11 cellular contexts compared by ENCODE assay signal in the genomic region with DNA sequence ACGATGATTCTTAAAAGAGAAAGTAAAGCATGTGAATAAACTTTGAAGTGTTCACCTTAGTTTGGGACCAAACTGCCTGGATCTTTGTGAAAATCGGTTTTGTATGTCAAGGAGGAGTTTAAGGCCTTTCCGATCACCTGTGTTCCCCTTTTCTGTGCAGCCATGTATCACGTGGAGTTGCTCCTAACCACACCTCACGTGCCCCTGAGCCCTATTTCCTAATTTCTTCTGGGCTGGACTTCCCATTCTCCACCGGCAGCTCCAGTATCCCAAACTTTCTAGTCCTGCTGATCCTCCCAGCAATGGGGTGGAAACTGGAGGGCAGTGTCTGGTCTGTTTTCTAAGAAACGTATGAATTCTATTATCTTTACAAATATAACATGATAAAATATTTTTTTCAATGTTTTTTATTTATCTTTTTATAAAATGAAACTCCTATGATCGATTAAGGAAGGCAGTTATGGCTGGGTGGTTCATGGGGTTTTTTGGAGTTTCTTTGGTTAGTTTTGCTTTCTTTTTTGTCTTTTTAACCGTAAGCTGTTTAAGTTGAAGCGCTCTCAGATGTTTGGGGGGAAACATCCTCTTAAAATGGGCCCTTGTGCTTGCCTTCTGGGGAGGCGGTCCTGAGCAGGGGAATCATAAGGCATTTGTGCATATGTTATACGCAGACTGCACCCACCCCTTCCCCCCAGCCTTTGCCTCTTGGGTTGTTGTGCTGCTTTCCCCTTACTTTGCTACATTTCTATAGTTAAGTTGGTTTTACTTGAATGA. TPM values are rescaled to one million over a fixed set of nuclear protein-coding genes. Genes with fewer than 3 reads are reported as not detected.
DNase-seq lines count a peak whose midpoint lies in the region; ATAC-seq and TF ChIP-seq lines count a peak whose summit lies in the region.
"Had no signal": no experiment of that assay in that cellular context is flagged by ENCODE, and none has a peak within 500 bp of the region (broad histone marks: within the 10 kb centered on the region; RNA-seq: fewer than 3 reads in every experiment).

No MANE protein-coding gene starts in this region.

- no peak overlapping the region for H4K8ac ChIP-seq in mesenchymal stem cell (ENCODE audit: low read length)

- POLR2A ChIA-PET in CD4-positive, alpha-beta T cell (lab: Charles Lee), result no interaction called here

- no peaks in the 10 kb centered on the region for H3K4me1 Mint-ChIP-seq in CD4-positive, alpha-beta T cell (ENCODE audit: low read depth)
- H3K4me1 Mint-ChIP-seq in chondrocyte (ENCODE audit: low read depth), result peaks cover 17% of the 10 kb centered on the region

- TF ChIP-seq CTCF in CD4-positive, alpha-beta T cell (IDR thresholded peaks at IDR 0.05), result no peak
- TF ChIP-seq CTCF in chondrocyte (IDR thresholded peaks at IDR 0.05), result no peak

- no peaks in the 10 kb centered on the region for H3K79me1 ChIP-seq in mesenchymal stem cell (replicated peaks; ENCODE audit: low read length, poor library complexity, severe bottlenecking)

- whole genome bisulfite sequencing in mesenchymal stem cell, result 92% methylated on average over 9 of the region's 12 CpGs

- H3K9me3 ChIP-seq in CD4-positive, alpha-beta T cell (ENCODE audit: control insufficient read depth, low read length), result peaks cover 11% of the 10 kb centered on the region
- H3K9me3 ChIP-seq in mesenchymal stem cell (ENCODE audit: control insufficient read depth, low read length), result peaks cover 11% of the 10 kb centered on the region

- H3K36me3 Mint-ChIP-seq in CD4-positive, alpha-beta T cell (ENCODE audit: low read depth), result peaks cover 4% of the 10 kb centered on the region
- H3K36me3 Mint-ChIP-seq in chondrocyte (ENCODE audit: low read depth), result peaks cover 1% of the 10 kb centered on the region

- peaks cover 1% of the 10 kb centered on the region for H3K4me1 ChIP-seq in mesenchymal stem cell (ENCODE audit: control insufficient read depth, insufficient read depth, low read depth, low read length)

- H3K23ac ChIP-seq in mesenchymal stem cell (ENCODE audit: low read length in 2 of 2), result peak overlapping the region in 1 of 2 experiments; percentile 37

- no peak overlapping the region for H3K4me2 ChIP-seq in mesenchymal stem cell (ENCODE audit: low read length, poor library complexity, severe bottlenecking)

- DNase-seq in CD4-positive, alpha-beta T cell, result no peak
- peak; percentile 32 for DNase-seq in activated CD4-positive, CD25-positive, alpha-beta regulatory T cell treated with anti-CD3 and anti-CD28 coated beads, Interleukin-2, amount 50 U/mL, for 72 hours
- DNase-seq in mesenchymal stem cell (no peak), pons (ENCODE audit: low spot score) (no peak), GM19240 (ENCODE audit: insufficient read length, low spot score) (no peak), posterior cingulate gyrus (no peak), chondrocyte (ENCODE audit: low spot score) (no peak)
- DNase-seq: activated gamma-delta T cell treated with Interleukin-2 at 50 U/mL for 16 hours, dorsolateral prefrontal cortex, NCI-H510A treated with DMSO at 0.1 percent for 48 hours had no signal

- peak; percentile 29 for ATAC-seq in CD4-positive, alpha-beta T cell (ENCODE audit: poor library complexity)
- peak; percentile 60 for ATAC-seq in GM21390 (IDR thresholded peaks at IDR 0.05; ENCODE audit: unreplicated experiment)

- H2BK120ac ChIP-seq in mesenchymal stem cell (ENCODE audit: low read depth, low read length), result no peak overlapping the region

- H2BK15ac ChIP-seq in mesenchymal stem cell (ENCODE audit: low read depth, poor library complexity, severe bottlenecking), result peak overlapping the region; percentile 57

- peak overlapping the region; percentile 87 for H3K9ac ChIP-seq in mesenchymal stem cell (ENCODE audit: low read length)

- no peaks in the 10 kb centered on the region for H3K27me3 ChIP-seq in CD4-positive, alpha-beta T cell (ENCODE audit: control insufficient read depth, insufficient read depth, low read length)
- no peaks in the 10 kb centered on the region for H3K27me3 ChIP-seq in mesenchymal stem cell (ENCODE audit: control insufficient read depth in 1 of 2, insufficient read depth in 1 of 2, low read length in 2 of 2)
- H3K27me3 ChIP-seq: dorsolateral prefrontal cortex had no signal

- H3K18ac ChIP-seq in mesenchymal stem cell (ENCODE audit: low read depth in 1 of 2, low read length in 2 of 2), result no peak overlapping the region

- no peak overlapping the region for H2BK5ac ChIP-seq in mesenchymal stem cell (ENCODE audit: low read depth, low read length, poor library complexity, severe bottlenecking)

- H2AFZ ChIP-seq in mesenchymal stem cell (ENCODE audit: low read depth, low read length), result no peak overlapping the region

- no peaks in the 10 kb centered on the region for H3K36me3 ChIP-seq in mesenchymal stem cell (ENCODE audit: control insufficient read depth in 1 of 2, insufficient read depth in 2 of 2, low read depth in 1 of 2, low read length in 2 of 2)

- no peaks in the 10 kb centered on the region for H3K27me3 Mint-ChIP-seq in CD4-positive, alpha-beta T cell
- no peaks in the 10 kb centered on the region for H3K27me3 Mint-ChIP-seq in chondrocyte (ENCODE audit: low read depth)

- H3K27ac ChIP-seq in CD4-positive, alpha-beta T cell (ENCODE audit: low read depth, low read length), result no peak overlapping the region
- no peak overlapping the region for H3K27ac ChIP-seq in mesenchymal stem cell (ENCODE audit: low read length, poor library complexity, severe bottlenecking)
- H3K27ac ChIP-seq: dorsolateral prefrontal cortex had no signal

- CTCF ChIA-PET in CD4-positive, alpha-beta T cell (lab: Charles Lee), result no interaction called here

- intact Hi-C loops in CD4-positive, alpha-beta T cell (cut with DNase I, micrococcal nuclease), result no loop called here
- intact Hi-C loops in posterior cingulate gyrus (cut with DNase I), result no loop called here

- H3K9me3 Mint-ChIP-seq in CD4-positive, alpha-beta T cell, result peaks cover 11% of the 10 kb centered on the region
- peaks cover 19% of the 10 kb centered on the region for H3K9me3 Mint-ChIP-seq in chondrocyte (ENCODE audit: low read depth)

- peak overlapping the region; percentile 73 for H3K4me3 Mint-ChIP-seq in CD4-positive, alpha-beta T cell
- no peak overlapping the region for H3K4me3 Mint-ChIP-seq in chondrocyte (ENCODE audit: unreplicated experiment)

- H2BK12ac ChIP-seq in mesenchymal stem cell (ENCODE audit: low read length in 2 of 2), result no peak overlapping the region

- no peak overlapping the region for H2AK5ac ChIP-seq in mesenchymal stem cell (ENCODE audit: low read length, severe bottlenecking)

- H3K14ac ChIP-seq in mesenchymal stem cell (ENCODE audit: low read length in 2 of 2), result no peak overlapping the region

- H4K91ac ChIP-seq in mesenchymal stem cell (ENCODE audit: low read length), result no peak overlapping the region

- H3K4ac ChIP-seq in mesenchymal stem cell (ENCODE audit: low read depth in 1 of 2, low read length in 2 of 2), result no peak overlapping the region

- H3K27ac Mint-ChIP-seq in CD4-positive, alpha-beta T cell, result no peak overlapping the region
- H3K27ac Mint-ChIP-seq in chondrocyte (ENCODE audit: unreplicated experiment), result no peak overlapping the region

- H3K4me3 ChIP-seq in mesenchymal stem cell (ENCODE audit: insufficient read depth in 1 of 2, low read depth in 1 of 2, low read length in 2 of 2), result no peak overlapping the region
- H3K4me3 ChIP-seq: dorsolateral prefrontal cortex had no signal

RNA-seq across cellular contexts. Expression of a gene that starts 43.6 kb away (rescaled TPM):
- total RNA-seq in CD4-positive, alpha-beta T cell, result under 1 TPM; 0.22 to 0.30 TPM
- polyA plus RNA-seq in mesenchymal stem cell (2013, experiment 1 of 2), result 56.1 TPM
- 57.5 TPM for polyA plus RNA-seq in mesenchymal stem cell (2013, experiment 2 of 2)
- total RNA-seq in chondrocyte, result 107 to 121 TPM (median 111 TPM) in 3 replicates

RNA-seq across cellular contexts. Expression of a gene that starts 50.9 kb away (rescaled TPM):
- 10 to 100 TPM; 42.0 to 46.8 TPM for total RNA-seq in CD4-positive, alpha-beta T cell
- polyA plus RNA-seq in mesenchymal stem cell (2013, experiment 1 of 2), result 24.2 TPM
- 24.8 TPM for polyA plus RNA-seq in mesenchymal stem cell (2013, experiment 2 of 2)
- total RNA-seq in chondrocyte, result 52.2 to 61.7 TPM (median 55.9 TPM) in 3 replicates

Comparison
In these comparisons a context has a peak if more than half of its experiments do, and no peak if none do; other contexts are left out.
1. RNA of a gene that starts 43.6 kb away (total RNA-seq): 107 to 121 TPM in chondrocyte; 0.22 to 0.30 TPM in CD4-positive, alpha-beta T cell; every median in the first group is over 10 times any median in the second.